ENCODE assay signal across 8 cellular contexts in genomic region chr7:112162161-112163020, GRCh38. TPM values are rescaled to one million over a fixed set of nuclear protein-coding genes. Genes with fewer than 3 reads are reported as not detected.
DNase-seq lines count a peak whose midpoint lies in the region; ATAC-seq, FAIRE-seq and TF ChIP-seq lines count a peak whose summit lies in the region.

No MANE protein-coding gene starts in this region.

- DNase-seq in C1 segment of cervical spinal cord (lab: John Stamatoyannopoulos, UW) (peak in 12 of 14 donors; percentile 45 to 87 (median 72)), NCI-H1694 treated with DMSO at 0.1 percent for 48 hours (lab: John Stamatoyannopoulos, UW) (peak; percentile 15), bronchial epithelial cell (ENCODE audit: low read depth) (peak; percentile 31), kidney glomerular epithelial cell (lab: John Stamatoyannopoulos, UW) (peak; percentile 87), upper lobe of right lung (peak; percentile 65)
- no peak for DNase-seq in activated CD4-positive, CD25-positive, alpha-beta regulatory T cell treated with anti-CD3 and anti-CD28 coated beads, Interleukin-2, amount 50 U/mL, for 72 hours

- H3K4me3 ChIP-seq in bronchial epithelial cell (ENCODE audit: low read depth, low read length) (no peak overlapping the region), upper lobe of right lung (no peak overlapping the region)

- H3K36me3 ChIP-seq in bronchial epithelial cell (ENCODE audit: control insufficient read depth, insufficient read depth, low read length) (no peaks in the 10 kb centered on the region), upper lobe of right lung (no peaks in the 10 kb centered on the region)

- H3K27me3 ChIP-seq in bronchial epithelial cell (ENCODE audit: control insufficient read depth, insufficient read depth, low read length) (no peaks in the 10 kb centered on the region), upper lobe of right lung (no peaks in the 10 kb centered on the region)

- H3K27ac ChIP-seq in upper lobe of right lung: peak overlapping the region; percentile 4

- intact Hi-C loops in upper lobe of right lung (cut with DNase I): no loop called here

- peaks cover 44% of the 10 kb centered on the region for H3K4me1 ChIP-seq in upper lobe of right lung

- H3K9me3 ChIP-seq in upper lobe of right lung: no peaks in the 10 kb centered on the region

- FAIRE-seq in bronchial epithelial cell (lab: Jason Lieb, UNC): no peak

- TF ChIP-seq CTCF in bronchial epithelial cell (IDR thresholded peaks at IDR 0.05; ENCODE audit: insufficient read depth, low read length, severe bottlenecking): no peak
- TF ChIP-seq CTCF in upper lobe of right lung (IDR thresholded peaks at IDR 0.05): no peak

- ATAC-seq in upper lobe of right lung (peak; percentile 88), HG03280 (IDR thresholded peaks at IDR 0.05; ENCODE audit: unreplicated experiment) (no peak), HG03039 (IDR thresholded peaks at IDR 0.05; ENCODE audit: unreplicated experiment) (no peak)

RNA-seq across cellular contexts. Expression of gene DOCK4, which starts 43.8 kb away (rescaled TPM):
- total RNA-seq in bronchial epithelial cell (4.5 and 10.1 TPM in 2 replicates), upper lobe of right lung (100 TPM)

RNA-seq across cellular contexts. Expression of gene ZNF277, which starts 44.1 kb away (rescaled TPM):
- total RNA-seq in bronchial epithelial cell: 26.8 and 58.2 TPM in 2 replicates
- total RNA-seq in upper lobe of right lung: 31.0 TPM
